ENCODE assay signal across 31 cellular contexts in genomic region chr20:2380601-2381000, GRCh38. TPM values are rescaled to one million over a fixed set of nuclear protein-coding genes. Genes with fewer than 3 reads are reported as not detected.
DNase-seq lines count a peak whose midpoint lies in the region; ATAC-seq and TF ChIP-seq lines count a peak whose summit lies in the region.
"Had no signal": no experiment of that assay in that cellular context is flagged by ENCODE, and none has a peak within 500 bp of the region (broad histone marks: within the 10 kb centered on the region; RNA-seq: fewer than 3 reads in every experiment).

Gene TGM6, plus strand, starts transcription at chr20:2380901. Its CDS starts 68 bp downstream, at chr20:2380969.

- DNase-seq in activated naive CD4-positive, alpha-beta T cell treated with anti-CD3 and anti-CD28 coated beads, Interleukin-2, amount 10 ng/mL, durations not matched to agents 7 days and 5 days: no peak
- no peak for DNase-seq in activated naive CD4-positive, alpha-beta T cell treated with anti-CD3 and anti-CD28 coated beads, Interleukin-2, amount 50 U/mL, for 72 hours (ENCODE audit: low spot score in 2 of 2)
- DNase-seq in trophoblast cell (no peak), stomach (no peak), NCI-H1105 treated with DMSO at 0.1 percent for 48 hours (lab: John Stamatoyannopoulos, UW) (no peak)
- DNase-seq: activated CD4-positive, alpha-beta T cell treated with anti-CD3 and anti-CD28 coated beads for 1 hour; activated effector memory CD4-positive, alpha-beta T cell treated with anti-CD3 and anti-CD28 coated beads, Interleukin-2, amount 50 U/mL, for 16 hours; activated T-cell treated with anti-CD3 and anti-CD28 coated beads, Interleukin-2, amount 50 U/mL, for 1 hour; AML-193; caudate nucleus; cortex of kidney; DMS153; glutamatergic neuron; H7; Kasumi-1; NCI-H146; NCI-H2107; NCI-H774; SJCRH30; small intestine; stimulated activated naive CD4-positive, alpha-beta T cell treated with Interleukin-2 at 50 U/mL for 16 hours; testis had no signal

- H3K9me3 ChIP-seq in HUES48 (ENCODE audit: control insufficient read depth, insufficient read depth, low read length): no peaks in the 10 kb centered on the region
- peaks cover 4% of the 10 kb centered on the region for H3K9me3 ChIP-seq in trophoblast cell (ENCODE audit: insufficient read depth, low read depth, low read length)
- H3K9me3 ChIP-seq in stomach: no peaks in the 10 kb centered on the region
- H3K9me3 ChIP-seq: SJCRH30, testis had no signal

- no peak for TF ChIP-seq EP300 in stomach (IDR thresholded peaks at IDR 0.05)

- peak within 1 kb of the TSS; percentile 18 for H4K91ac ChIP-seq in trophoblast cell (ENCODE audit: low read depth, low read length)

- H2AK5ac ChIP-seq in trophoblast cell (ENCODE audit: low read length): no peak within 1 kb of the TSS

- H3K9me3 Mint-ChIP-seq in activated naive CD4-positive, alpha-beta T cell treated with anti-CD3 and anti-CD28 coated beads, Interleukin-2, amount 10 ng/mL, durations not matched to agents 7 days and 5 days: no peaks in the 10 kb centered on the region
- H3K9me3 Mint-ChIP-seq in activated naive CD4-positive, alpha-beta T cell treated with anti-CD3 and anti-CD28 coated beads, Interleukin-2, amount 50 U/mL, for 72 hours: no peaks in the 10 kb centered on the region
- H3K9me3 Mint-ChIP-seq in activated T-helper 17 cell treated with anti-CD3 and anti-CD28 coated beads, Interleukin-2, amount 50 U/mL, for 72 hours: no peaks in the 10 kb centered on the region
- H3K9me3 Mint-ChIP-seq: neural crest cell had no signal

- H3K23ac ChIP-seq in trophoblast cell (ENCODE audit: low read length): no peak within 1 kb of the TSS

- H3K4me2 ChIP-seq in trophoblast cell (ENCODE audit: low read length): no peak within 1 kb of the TSS

- TF ChIP-seq POLR2A in stomach (IDR thresholded peaks at IDR 0.05): no peak

- H3K36me3 Mint-ChIP-seq in activated naive CD4-positive, alpha-beta T cell treated with anti-CD3 and anti-CD28 coated beads, Interleukin-2, amount 10 ng/mL, durations not matched to agents 7 days and 5 days: no peaks in the 10 kb centered on the region
- H3K36me3 Mint-ChIP-seq in activated naive CD4-positive, alpha-beta T cell treated with anti-CD3 and anti-CD28 coated beads, Interleukin-2, amount 50 U/mL, for 72 hours: no peaks in the 10 kb centered on the region
- H3K36me3 Mint-ChIP-seq in activated T-helper 17 cell treated with anti-CD3 and anti-CD28 coated beads, Interleukin-2, amount 50 U/mL, for 72 hours (ENCODE audit: low read depth): no peaks in the 10 kb centered on the region

- H2BK5ac ChIP-seq in trophoblast cell (ENCODE audit: low read depth, low read length, poor library complexity): no peak within 1 kb of the TSS

- H3K27ac ChIP-seq in HUES48 (ENCODE audit: low read depth, low read length) (peak within 1 kb of the TSS; percentile 6), trophoblast cell (ENCODE audit: low read depth, low read length) (no peak within 1 kb of the TSS), stomach (no peak within 1 kb of the TSS)
- H3K27ac ChIP-seq: HL-60, parathyroid adenoma, SJCRH30, testis had no signal

- H4K8ac ChIP-seq in trophoblast cell (ENCODE audit: low read depth, low read length): peak within 1 kb of the TSS; percentile 9

- no peak for ATAC-seq in activated naive CD4-positive, alpha-beta T cell treated with anti-CD3 and anti-CD28 coated beads, Interleukin-2, amount 50 U/mL, for 72 hours
- no peak for ATAC-seq in activated T-helper 17 cell treated with anti-CD3 and anti-CD28 coated beads, Interleukin-2, amount 50 U/mL, for 72 hours (replicated peaks)
- ATAC-seq: GM12878 had no signal

- H3K9ac ChIP-seq in HUES48 (ENCODE audit: low read depth, low read length): no peak within 1 kb of the TSS
- no peak within 1 kb of the TSS for H3K9ac ChIP-seq in trophoblast cell (ENCODE audit: low read length)
- H3K9ac ChIP-seq: parathyroid adenoma had no signal

- H3K4me1 Mint-ChIP-seq in activated naive CD4-positive, alpha-beta T cell treated with anti-CD3 and anti-CD28 coated beads, Interleukin-2, amount 10 ng/mL, durations not matched to agents 7 days and 5 days: peaks cover 23% of the 10 kb centered on the region
- H3K4me1 Mint-ChIP-seq in activated T-helper 17 cell treated with anti-CD3 and anti-CD28 coated beads, Interleukin-2, amount 50 U/mL, for 72 hours: peaks cover 13% of the 10 kb centered on the region
- H3K4me1 Mint-ChIP-seq: neural crest cell had no signal

- H3K36me3 ChIP-seq in HUES48 (ENCODE audit: control insufficient read depth, insufficient read depth, low read length): no peaks in the 10 kb centered on the region
- no peaks in the 10 kb centered on the region for H3K36me3 ChIP-seq in trophoblast cell (ENCODE audit: control insufficient read depth in 1 of 2, insufficient read depth in 2 of 2, low read length in 2 of 2)
- no peaks in the 10 kb centered on the region for H3K36me3 ChIP-seq in stomach
- H3K36me3 ChIP-seq: SJCRH30 had no signal

- no peak within 1 kb of the TSS for H2AFZ ChIP-seq in trophoblast cell (ENCODE audit: insufficient read depth, low read length, poor library complexity)
- H2AFZ ChIP-seq: parathyroid adenoma had no signal

- H3K4me3 Mint-ChIP-seq in activated naive CD4-positive, alpha-beta T cell treated with anti-CD3 and anti-CD28 coated beads, Interleukin-2, amount 10 ng/mL, durations not matched to agents 7 days and 5 days: no peak within 1 kb of the TSS
- peak within 1 kb of the TSS; percentile 48 for H3K4me3 Mint-ChIP-seq in activated T-helper 17 cell treated with anti-CD3 and anti-CD28 coated beads, Interleukin-2, amount 50 U/mL, for 72 hours
- H3K4me3 Mint-ChIP-seq: neural crest cell had no signal

- no peak for TF ChIP-seq CTCF in stomach (IDR thresholded peaks at IDR 0.05)

- H4K12ac ChIP-seq in trophoblast cell (ENCODE audit: low read depth, low read length): no peak within 1 kb of the TSS

- H3K27ac Mint-ChIP-seq in activated naive CD4-positive, alpha-beta T cell treated with anti-CD3 and anti-CD28 coated beads, Interleukin-2, amount 10 ng/mL, durations not matched to agents 7 days and 5 days: peak within 1 kb of the TSS; percentile 15
- H3K27ac Mint-ChIP-seq in activated naive CD4-positive, alpha-beta T cell treated with anti-CD3 and anti-CD28 coated beads, Interleukin-2, amount 50 U/mL, for 72 hours: no peak within 1 kb of the TSS
- H3K27ac Mint-ChIP-seq in activated T-helper 17 cell treated with anti-CD3 and anti-CD28 coated beads, Interleukin-2, amount 50 U/mL, for 72 hours: peak within 1 kb of the TSS; percentile 81

- H3K79me2 ChIP-seq in trophoblast cell (ENCODE audit: control insufficient read depth, insufficient read depth, low read length, poor library complexity): no peaks in the 10 kb centered on the region
- H3K79me2 ChIP-seq: parathyroid adenoma had no signal

- peaks cover 81% of the 10 kb centered on the region for H3K27me3 Mint-ChIP-seq in activated naive CD4-positive, alpha-beta T cell treated with anti-CD3 and anti-CD28 coated beads, Interleukin-2, amount 10 ng/mL, durations not matched to agents 7 days and 5 days
- H3K27me3 Mint-ChIP-seq in activated T-helper 17 cell treated with anti-CD3 and anti-CD28 coated beads, Interleukin-2, amount 50 U/mL, for 72 hours: no peaks in the 10 kb centered on the region

- H3K18ac ChIP-seq in trophoblast cell (ENCODE audit: low read length): no peak within 1 kb of the TSS

- CTCF ChIA-PET in activated naive CD4-positive, alpha-beta T cell treated with anti-CD3 and anti-CD28 coated beads, Interleukin-2, amount 10 ng/mL, durations not matched to agents 7 days and 5 days (lab: Charles Lee): interaction anchor here (0.9 to 1.1 kb wide), 2 partner anchors 23 to 142 kb away, joined by 3 read pairs; no protein-coding TSS in a partner anchor

- no CpG with 5 or more reads among the region's 10 CpGs for WGBS in trophoblast cell (ENCODE audit: extremely low coverage, insufficient coverage, insufficient read length)
- 80 to 88% (median 85%) methylated on average over 10 of the region's 10 CpGs for WGBS in stomach, 5 donors

- H3K14ac ChIP-seq in trophoblast cell (ENCODE audit: low read length): no peak within 1 kb of the TSS

- no peak within 1 kb of the TSS for H2BK120ac ChIP-seq in trophoblast cell (ENCODE audit: insufficient read depth, low read length, poor library complexity)

- H3K4ac ChIP-seq in trophoblast cell (ENCODE audit: low read depth, low read length): no peak within 1 kb of the TSS

- H3K27me3 ChIP-seq in HUES48 (ENCODE audit: control insufficient read depth, insufficient read depth, low read length) (no peaks in the 10 kb centered on the region), trophoblast cell (ENCODE audit: insufficient read depth, low read length) (no peaks in the 10 kb centered on the region), stomach (peaks cover 0 to 15% (median 0%) of the 10 kb centered on the region in 3 donors)
- H3K27me3 ChIP-seq: testis had no signal

- no peak within 1 kb of the TSS for H3K4me3 ChIP-seq in HUES48 (ENCODE audit: low read depth, low read length)
- H3K4me3 ChIP-seq in trophoblast cell (ENCODE audit: low read depth, low read length): no peak within 1 kb of the TSS
- H3K4me3 ChIP-seq in stomach: no peak within 1 kb of the TSS
- H3K4me3 ChIP-seq: GM12878, SJCRH30, testis had no signal

- no peaks in the 10 kb centered on the region for H3K79me1 ChIP-seq in trophoblast cell (ENCODE audit: low read length)

- H3K4me1 ChIP-seq in HUES48 (ENCODE audit: control insufficient read depth, insufficient read depth, low read length): peaks cover 13% of the 10 kb centered on the region
- H3K4me1 ChIP-seq in trophoblast cell (ENCODE audit: control insufficient read depth in 1 of 2, insufficient read depth in 2 of 2, low read length in 2 of 2): peaks cover 0 to 8% of the 10 kb centered on the region in 2 experiments
- no peaks in the 10 kb centered on the region for H3K4me1 ChIP-seq in stomach
- H3K4me1 ChIP-seq: parathyroid adenoma, SJCRH30, testis had no signal

- no peak within 1 kb of the TSS for H2BK12ac ChIP-seq in trophoblast cell (ENCODE audit: low read length)

- intact Hi-C loops in stomach (cut with DNase I; ENCODE audit: low total_unique reads): no loop called here

RNA-seq across cellular contexts. Expression of gene TGM6, which starts in this region (rescaled TPM):
- total RNA-seq in activated naive CD4-positive, alpha-beta T cell treated with anti-CD3 and anti-CD28 coated beads, Interleukin-2, amount 50 U/mL, for 72 hours: not detected
- not detected for total RNA-seq in activated T-helper 17 cell treated with anti-CD3 and anti-CD28 coated beads, Interleukin-2, amount 50 U/mL, for 72 hours
- polyA plus RNA-seq in trophoblast cell (2013): not detected in 2 replicates
- not detected for total RNA-seq in stomach
- not detected for polyA plus RNA-seq in stomach
- total RNA-seq: A673, GM12878, H7, neural crest cell, SJCRH30, testis, urinary bladder had no signal
- polyA plus RNA-seq: adipose tissue, GM12878, small intestine, urinary bladder had no signal

Comparison
In these comparisons a context has a peak if more than half of its experiments do, and no peak if none do; other contexts are left out.
1. H3K27ac Mint-ChIP-seq: peak in activated naive CD4-positive, alpha-beta T cell treated with anti-CD3 and anti-CD28 coated beads, Interleukin-2, amount 10 ng/mL, durations not matched to agents 7 days and 5 days (single experiment) and activated T-helper 17 cell treated with anti-CD3 and anti-CD28 coated beads, Interleukin-2, amount 50 U/mL, for 72 hours (single experiment); none in activated naive CD4-positive, alpha-beta T cell treated with anti-CD3 and anti-CD28 coated beads, Interleukin-2, amount 50 U/mL, for 72 hours (0 of 2).